In the genomic region with DNA sequence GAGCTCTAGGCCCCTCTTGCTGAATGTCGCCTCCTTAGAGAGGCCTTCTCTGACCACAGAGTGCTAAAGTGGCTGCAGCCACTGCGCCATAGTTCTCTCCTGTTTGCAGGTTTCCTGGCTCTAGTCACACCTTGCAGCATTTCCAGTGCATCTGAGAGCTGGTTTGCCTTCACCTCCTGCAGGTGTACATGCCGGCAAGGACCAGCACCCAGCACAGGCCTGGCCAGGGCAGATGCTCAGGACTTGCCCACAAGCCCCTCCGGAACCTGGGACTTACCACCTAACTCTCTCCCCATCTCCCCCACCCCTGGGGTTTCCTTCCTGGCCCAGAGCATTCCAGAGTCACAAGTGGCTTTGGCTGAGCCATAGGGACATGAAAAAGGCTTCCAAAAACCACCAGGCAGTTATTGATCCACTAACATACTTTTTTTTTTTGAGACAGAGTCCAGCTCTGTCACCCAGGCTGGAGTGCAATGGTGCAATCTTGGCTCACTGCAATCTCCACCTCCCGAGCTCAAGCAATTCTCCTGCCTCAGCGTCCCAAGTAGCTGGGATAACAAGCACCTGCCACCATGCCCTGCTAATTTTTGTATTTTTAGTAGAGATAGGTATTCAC, we compare ENCODE assay signal across 1 cellular context.
TF ChIP-seq lines count a peak whose summit lies in the region.

No MANE protein-coding gene starts in this region.

TF ChIP-seq in GM23338, 12 proteins besides CTCF, POLR2A, EP300 and RAD21 (continued from another document):
- TF ChIP-seq, protein P1, sequence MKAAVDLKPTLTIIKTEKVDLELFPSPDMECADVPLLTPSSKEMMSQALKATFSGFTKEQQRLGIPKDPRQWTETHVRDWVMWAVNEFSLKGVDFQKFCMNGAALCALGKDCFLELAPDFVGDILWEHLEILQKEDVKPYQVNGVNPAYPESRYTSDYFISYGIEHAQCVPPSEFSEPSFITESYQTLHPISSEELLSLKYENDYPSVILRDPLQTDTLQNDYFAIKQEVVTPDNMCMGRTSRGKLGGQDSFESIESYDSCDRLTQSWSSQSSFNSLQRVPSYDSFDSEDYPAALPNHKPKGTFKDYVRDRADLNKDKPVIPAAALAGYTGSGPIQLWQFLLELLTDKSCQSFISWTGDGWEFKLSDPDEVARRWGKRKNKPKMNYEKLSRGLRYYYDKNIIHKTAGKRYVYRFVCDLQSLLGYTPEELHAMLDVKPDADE (IDR thresholded peaks at IDR 0.05) = no peak
- TF ChIP-seq NANOG (IDR thresholded peaks at IDR 0.05; ENCODE audit: borderline replicate concordance) (no peak), POLR2AphosphoS5 (IDR thresholded peaks at IDR 0.05; ENCODE audit: low read depth) (no peak), ZNF114 (CRISPR knock-in tag; IDR thresholded peaks at IDR 0.05) (no peak), STAT1 (IDR thresholded peaks at IDR 0.05; ENCODE audit: unreplicated experiment) (no peak), CREB1 (CRISPR knock-in tag; IDR thresholded peaks at IDR 0.05; ENCODE audit: low read depth) (no peak)
- TF ChIP-seq, protein P2, sequence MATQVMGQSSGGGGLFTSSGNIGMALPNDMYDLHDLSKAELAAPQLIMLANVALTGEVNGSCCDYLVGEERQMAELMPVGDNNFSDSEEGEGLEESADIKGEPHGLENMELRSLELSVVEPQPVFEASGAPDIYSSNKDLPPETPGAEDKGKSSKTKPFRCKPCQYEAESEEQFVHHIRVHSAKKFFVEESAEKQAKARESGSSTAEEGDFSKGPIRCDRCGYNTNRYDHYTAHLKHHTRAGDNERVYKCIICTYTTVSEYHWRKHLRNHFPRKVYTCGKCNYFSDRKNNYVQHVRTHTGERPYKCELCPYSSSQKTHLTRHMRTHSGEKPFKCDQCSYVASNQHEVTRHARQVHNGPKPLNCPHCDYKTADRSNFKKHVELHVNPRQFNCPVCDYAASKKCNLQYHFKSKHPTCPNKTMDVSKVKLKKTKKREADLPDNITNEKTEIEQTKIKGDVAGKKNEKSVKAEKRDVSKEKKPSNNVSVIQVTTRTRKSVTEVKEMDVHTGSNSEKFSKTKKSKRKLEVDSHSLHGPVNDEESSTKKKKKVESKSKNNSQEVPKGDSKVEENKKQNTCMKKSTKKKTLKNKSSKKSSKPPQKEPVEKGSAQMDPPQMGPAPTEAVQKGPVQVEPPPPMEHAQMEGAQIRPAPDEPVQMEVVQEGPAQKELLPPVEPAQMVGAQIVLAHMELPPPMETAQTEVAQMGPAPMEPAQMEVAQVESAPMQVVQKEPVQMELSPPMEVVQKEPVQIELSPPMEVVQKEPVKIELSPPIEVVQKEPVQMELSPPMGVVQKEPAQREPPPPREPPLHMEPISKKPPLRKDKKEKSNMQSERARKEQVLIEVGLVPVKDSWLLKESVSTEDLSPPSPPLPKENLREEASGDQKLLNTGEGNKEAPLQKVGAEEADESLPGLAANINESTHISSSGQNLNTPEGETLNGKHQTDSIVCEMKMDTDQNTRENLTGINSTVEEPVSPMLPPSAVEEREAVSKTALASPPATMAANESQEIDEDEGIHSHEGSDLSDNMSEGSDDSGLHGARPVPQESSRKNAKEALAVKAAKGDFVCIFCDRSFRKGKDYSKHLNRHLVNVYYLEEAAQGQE (IDR thresholded peaks at IDR 0.05; ENCODE audit: unreplicated experiment) = no peak
TF ChIP-seq in GM23338: peak in this region for 0.
